In the genomic region with DNA sequence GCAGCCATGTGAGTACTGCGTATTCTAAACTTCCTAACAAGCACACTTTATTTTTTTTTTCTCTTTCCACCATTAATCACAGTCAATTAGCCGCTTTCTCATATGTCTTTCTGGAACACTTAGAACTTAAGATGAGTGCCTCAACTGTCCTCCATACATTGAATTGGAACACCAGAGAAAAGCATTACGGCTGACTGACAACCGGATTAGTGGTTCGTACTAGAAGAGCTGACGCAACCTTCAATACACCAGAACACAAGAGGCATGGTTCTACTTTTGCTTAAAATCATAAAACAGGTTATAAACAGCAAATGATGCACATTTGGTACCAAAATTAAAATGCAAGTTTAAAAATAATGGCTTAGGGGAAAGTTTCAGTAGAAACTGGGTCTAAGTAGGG, we compare ENCODE assay signal across 14 cellular contexts. TPM values are rescaled to one million over a fixed set of nuclear protein-coding genes. Genes with fewer than 3 reads are reported as not detected.
A peak's percentile ranks its signal among the peaks of the same experiment; 100 is the strongest.
DNase-seq lines count a peak whose midpoint lies in the region; ATAC-seq and TF ChIP-seq lines count a peak whose summit lies in the region.
"Had no signal": no experiment of that assay in that cellular context is flagged by ENCODE, and none has a peak within 500 bp of the region (broad histone marks: within the 10 kb centered on the region; RNA-seq: fewer than 3 reads in every experiment).

No MANE protein-coding gene starts in this region.

- peaks cover 0 to 4% of the 10 kb centered on the region in 2 donors for H3K9me3 Mint-ChIP-seq in stimulated activated naive B cell treated with anti-CD40 and anti-IgM and Interleukin-4, amounts not matched to agents 10 μg/mL and 1 μg/mL and 100 μg/mL, for 72 hours
- H3K9me3 Mint-ChIP-seq: activated T-helper 2 cell treated with anti-CD3 and anti-CD28 coated beads, Interferon-gamma antibody, Interleukin-2, Interleukin-4, amounts not matched to agents 10 μg/mL and 5 μg/mL and 100 μg/mL, durations not matched to agents 14 hours and 24 hours and 36 hours had no signal

- H3K27ac Mint-ChIP-seq in stimulated activated naive B cell treated with anti-CD40 and anti-IgM and Interleukin-4, amounts not matched to agents 10 μg/mL and 1 μg/mL and 100 μg/mL, for 72 hours, result no peak overlapping the region
- H3K27ac Mint-ChIP-seq: activated T-helper 2 cell treated with anti-CD3 and anti-CD28 coated beads, Interferon-gamma antibody, Interleukin-2, Interleukin-4, amounts not matched to agents 10 μg/mL and 5 μg/mL and 100 μg/mL, durations not matched to agents 14 hours and 24 hours and 36 hours had no signal

- H3K9me3 ChIP-seq in mesodermal cell (ENCODE audit: control insufficient read depth, low read length) (no peaks in the 10 kb centered on the region), tibial artery (no peaks in the 10 kb centered on the region)

- H3K36me3 Mint-ChIP-seq in stimulated activated naive B cell treated with anti-CD40 and anti-IgM and Interleukin-4, amounts not matched to agents 10 μg/mL and 1 μg/mL and 100 μg/mL, for 72 hours, result peaks cover 0 to 10% of the 10 kb centered on the region in 2 donors

- DNase-seq in NCI-H82 (lab: John Stamatoyannopoulos, UW), result peak; percentile 16
- no peak for DNase-seq in NCI-H82 treated with DMSO at 0.1 percent for 48 hours (lab: John Stamatoyannopoulos, UW; ENCODE audit: unreplicated experiment)
- no peak for DNase-seq in coronary artery (ENCODE audit: low spot score)
- no peak for DNase-seq in tibial artery
- DNase-seq in NOMO-1 treated with DMSO at 0.1 percent for 48 hours (lab: John Stamatoyannopoulos, UW; ENCODE audit: unreplicated experiment), result no peak
- DNase-seq in stimulated activated naive B cell treated with anti-CD40 and anti-IgM and Interleukin-4, amounts not matched to agents 10 μg/mL and 1 μg/mL and 100 μg/mL, for 72 hours, result no peak
- DNase-seq: 8988T, GDM1, H7, NCI-H1105 treated with DMSO at 0.1 percent for 48 hours had no signal

- H3K4me1 Mint-ChIP-seq in stimulated activated naive B cell treated with anti-CD40 and anti-IgM and Interleukin-4, amounts not matched to agents 10 μg/mL and 1 μg/mL and 100 μg/mL, for 72 hours, result peaks cover 0 to 9% of the 10 kb centered on the region in 2 donors

- 50% methylated on average over 1 of the region's 6 CpGs; no CpG with 5 or more reads in 1 of the 2 experiments for WGBS in mesodermal cell (ENCODE audit: insufficient coverage in 2 of 2), 2 experiments

- no peaks in the 10 kb centered on the region for H3K36me3 ChIP-seq in mesodermal cell (ENCODE audit: control insufficient read depth, insufficient read depth, low read length)
- H3K36me3 ChIP-seq in tibial artery, result no peaks in the 10 kb centered on the region

- intact Hi-C loops in tibial artery (cut with DNase I; ENCODE audit: low total_unique reads), result no loop called here

- TF ChIP-seq CTCF in coronary artery (IDR thresholded peaks at IDR 0.05) (no peak), tibial artery (IDR thresholded peaks at IDR 0.05) (no peak)

- H3K4me3 ChIP-seq in coronary artery, result peak overlapping the region; percentile 84
- H3K4me3 ChIP-seq in mesodermal cell (ENCODE audit: extremely low read depth, insufficient read depth, low read length, poor library complexity, severe bottlenecking), result peak overlapping the region; percentile 45
- H3K4me3 ChIP-seq in tibial artery, result peak overlapping the region; percentile 61 to 78
- H3K4me3 ChIP-seq: lung had no signal

- ATAC-seq in stimulated activated naive B cell treated with anti-CD40 and anti-IgM and Interleukin-4, amounts not matched to agents 10 μg/mL and 1 μg/mL and 100 μg/mL, for 72 hours (replicated peaks), result no peak
- no peak for ATAC-seq in HG03469 (IDR thresholded peaks at IDR 0.05; ENCODE audit: unreplicated experiment)

- H3K27ac ChIP-seq in coronary artery (peak overlapping the region; percentile 78 to 94), mesodermal cell (ENCODE audit: low read depth, low read length, severe bottlenecking) (peak overlapping the region; percentile 62), tibial artery (peak overlapping the region; percentile 78 to 90)

- no peak overlapping the region for H3K4me3 Mint-ChIP-seq in stimulated activated naive B cell treated with anti-CD40 and anti-IgM and Interleukin-4, amounts not matched to agents 10 μg/mL and 1 μg/mL and 100 μg/mL, for 72 hours

- H3K27me3 Mint-ChIP-seq in stimulated activated naive B cell treated with anti-CD40 and anti-IgM and Interleukin-4, amounts not matched to agents 10 μg/mL and 1 μg/mL and 100 μg/mL, for 72 hours, result peaks cover 25% of the 10 kb centered on the region in 2 donors

- H3K4me1 ChIP-seq in mesodermal cell (ENCODE audit: control insufficient read depth, insufficient read depth, low read length, poor library complexity, severe bottlenecking) (peaks cover 3% of the 10 kb centered on the region), tibial artery (peaks cover 0 to 11% (median 0%) of the 10 kb centered on the region in 4 donors)

- no peaks in the 10 kb centered on the region for H3K27me3 ChIP-seq in tibial artery

RNA-seq across cellular contexts. Expression of a gene that starts 3.3 kb away (rescaled TPM):
- 16.6 TPM for polyA plus RNA-seq in mesodermal cell (2013, experiment 1 of 2)
- polyA plus RNA-seq in mesodermal cell (2013, experiment 2 of 2), result 17.7 TPM
